21 cellular contexts compared by ENCODE assay signal in the genomic region with DNA sequence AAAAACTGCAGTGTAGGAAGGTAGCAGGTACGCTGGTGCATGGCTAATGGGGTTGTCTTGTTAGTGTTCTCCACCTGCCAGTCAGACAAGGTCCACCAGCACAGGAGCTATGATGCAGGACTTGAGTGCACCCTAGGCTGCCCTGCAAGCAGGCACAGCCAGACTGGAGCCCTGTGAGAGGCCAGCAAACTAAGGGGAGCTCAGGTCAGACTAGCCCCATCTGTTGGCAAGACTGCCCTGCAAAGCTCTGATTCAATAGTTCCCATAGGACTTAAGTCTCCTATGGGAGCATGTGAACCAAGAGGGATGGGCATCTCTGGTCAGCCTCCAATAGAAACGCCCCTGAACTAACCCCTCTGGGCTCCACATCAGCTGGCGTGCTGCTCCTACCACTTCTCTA.
"Had no signal": no experiment of that assay in that cellular context is flagged by ENCODE, and none has a peak within 500 bp of the region (broad histone marks: within the 10 kb centered on the region; RNA-seq: fewer than 3 reads in every experiment).

No MANE protein-coding gene starts in this region.

- ATAC-seq: activated naive CD8-positive, alpha-beta T cell treated with anti-CD3 and anti-CD28 coated beads, Interleukin-2, amount 50 U/mL, for 24 hours; foreskin keratinocyte; left colon; natural killer cell; right cardiac atrium; stimulated activated naive CD8-positive, alpha-beta T cell treated with anti-CD3 and anti-CD28 coated beads, Interleukin-15, Interleukin-2, amounts not matched to agents 100 U/mL and 50 U/mL, for 24 hours had no signal

- H3K27me3 ChIP-seq: esophagus muscularis mucosa, foreskin keratinocyte, spleen, testis, transverse colon had no signal

- H3K27me3 Mint-ChIP-seq: activated CD4-positive, alpha-beta memory T cell treated with anti-CD3 and anti-CD28 coated beads for 36 hours; activated CD4-positive, alpha-beta T cell treated with anti-CD3 and anti-CD28 coated beads, Interleukin-2, amount 10 ng/mL, durations not matched to agents 24 days and 14 days; activated naive CD4-positive, alpha-beta T cell treated with anti-CD3 and anti-CD28 coated beads, Interleukin-2, amount 50 U/mL, for 24 hours; activated naive CD8-positive, alpha-beta T cell treated with anti-CD3 and anti-CD28 coated beads, Interleukin-2, amount 50 U/mL, for 24 hours; memory B cell had no signal

- H3K36me3 ChIP-seq: esophagus muscularis mucosa, spleen, transverse colon had no signal

- H3K4me1 Mint-ChIP-seq: activated CD4-positive, alpha-beta T cell treated with anti-CD3 and anti-CD28 coated beads, Interleukin-2, amount 10 ng/mL, durations not matched to agents 24 days and 14 days; activated naive CD4-positive, alpha-beta T cell treated with anti-CD3 and anti-CD28 coated beads, Interleukin-2, amount 50 U/mL, for 24 hours; activated naive CD8-positive, alpha-beta T cell treated with anti-CD3 and anti-CD28 coated beads, Interleukin-2, amount 50 U/mL, for 24 hours; memory B cell; natural killer cell had no signal

- DNase-seq: activated CD4-positive, alpha-beta memory T cell treated with anti-CD3 and anti-CD28 coated beads for 36 hours; activated CD4-positive, alpha-beta T cell treated with anti-CD3 and anti-CD28 coated beads, Interleukin-2, amount 10 ng/mL, durations not matched to agents 24 days and 14 days; activated CD4-positive, CD25-positive, alpha-beta regulatory T cell treated with anti-CD3 and anti-CD28 coated beads, Interleukin-2, amount 50 U/mL, for 72 hours; activated CD8-positive, alpha-beta memory T cell treated with anti-CD3 and anti-CD28 coated beads, Interleukin-2, amount 50 U/mL, for 4 hours; activated gamma-delta T cell treated with Interleukin-2 at 50 U/mL for 16 hours; activated naive CD8-positive, alpha-beta T cell treated with anti-CD3 and anti-CD28 coated beads, Interleukin-2, amount 50 U/mL, for 24 hours; activated T-cell treated with anti-CD3 and anti-CD28 coated beads, Interleukin-2, amount 50 U/mL, for 1 hour; amygdala; caudate nucleus; foreskin keratinocyte; left colon; natural killer cell; right cardiac atrium; spleen; stimulated activated naive CD8-positive, alpha-beta T cell treated with anti-CD3 and anti-CD28 coated beads, Interleukin-15, Interleukin-2, amounts not matched to agents 100 U/mL and 50 U/mL, for 24 hours; testis; transverse colon had no signal

- H3K9me3 ChIP-seq: esophagus muscularis mucosa, testis, transverse colon had no signal

- H3K27ac ChIP-seq: esophagus muscularis mucosa, foreskin keratinocyte, spleen, testis, transverse colon had no signal

- H3K27ac Mint-ChIP-seq: activated CD4-positive, alpha-beta memory T cell treated with anti-CD3 and anti-CD28 coated beads for 36 hours; activated CD4-positive, alpha-beta T cell treated with anti-CD3 and anti-CD28 coated beads, Interleukin-2, amount 10 ng/mL, durations not matched to agents 24 days and 14 days; activated naive CD4-positive, alpha-beta T cell treated with anti-CD3 and anti-CD28 coated beads, Interleukin-2, amount 50 U/mL, for 24 hours; activated naive CD8-positive, alpha-beta T cell treated with anti-CD3 and anti-CD28 coated beads, Interleukin-2, amount 50 U/mL, for 24 hours; activated T-helper 1 cell treated with anti-CD3 and anti-CD28 coated beads, Interleukin-12 subunit alpha, Interleukin-12 subunit beta, Interleukin-2, Interleukin-4 antibody, amounts not matched to agents 30 ng/mL and 10 ng/mL and 1 ng/mL, durations not matched to agents 14 hours and 24 hours and 36 hours; memory B cell; natural killer cell had no signal

- H3K4me3 ChIP-seq: esophagus muscularis mucosa, spleen, testis, transverse colon had no signal

- H3K4me1 ChIP-seq: esophagus muscularis mucosa, foreskin keratinocyte, spleen, testis, transverse colon had no signal

- H3K9me3 Mint-ChIP-seq: activated CD4-positive, alpha-beta T cell treated with anti-CD3 and anti-CD28 coated beads, Interleukin-2, amount 10 ng/mL, durations not matched to agents 24 days and 14 days; activated T-helper 1 cell treated with anti-CD3 and anti-CD28 coated beads, Interleukin-12 subunit alpha, Interleukin-12 subunit beta, Interleukin-2, Interleukin-4 antibody, amounts not matched to agents 30 ng/mL and 10 ng/mL and 1 ng/mL, durations not matched to agents 14 hours and 24 hours and 36 hours had no signal

- H3K4me3 Mint-ChIP-seq: activated CD4-positive, alpha-beta memory T cell treated with anti-CD3 and anti-CD28 coated beads for 36 hours; activated CD4-positive, alpha-beta T cell treated with anti-CD3 and anti-CD28 coated beads, Interleukin-2, amount 10 ng/mL, durations not matched to agents 24 days and 14 days; activated naive CD4-positive, alpha-beta T cell treated with anti-CD3 and anti-CD28 coated beads, Interleukin-2, amount 50 U/mL, for 24 hours; activated naive CD8-positive, alpha-beta T cell treated with anti-CD3 and anti-CD28 coated beads, Interleukin-2, amount 50 U/mL, for 24 hours; activated T-helper 1 cell treated with anti-CD3 and anti-CD28 coated beads, Interleukin-12 subunit alpha, Interleukin-12 subunit beta, Interleukin-2, Interleukin-4 antibody, amounts not matched to agents 30 ng/mL and 10 ng/mL and 1 ng/mL, durations not matched to agents 14 hours and 24 hours and 36 hours; memory B cell; natural killer cell had no signal

- H3K36me3 Mint-ChIP-seq: activated CD4-positive, alpha-beta memory T cell treated with anti-CD3 and anti-CD28 coated beads for 36 hours; activated naive CD4-positive, alpha-beta T cell treated with anti-CD3 and anti-CD28 coated beads, Interleukin-2, amount 50 U/mL, for 24 hours; memory B cell; natural killer cell had no signal
